In genomic region chr15:65384895-65385867, GRCh38 we compare ENCODE assay signal across 8 cellular contexts. TPM values are rescaled to one million over a fixed set of nuclear protein-coding genes. Genes with fewer than 3 reads are reported as not detected.
A peak's percentile ranks its signal among the peaks of the same experiment; 100 is the strongest.
DNase-seq lines count a peak whose midpoint lies in the region; ATAC-seq and TF ChIP-seq lines count a peak whose summit lies in the region.

No MANE protein-coding gene starts in this region.

- POLR2A ChIA-PET in AG04449 (lab: Yijun Ruan, JAX), result interaction anchor here (1.5 kb wide), 1 partner anchor 81 kb away, joined by 4 read pairs; the partner anchor contains the start of gene RNU5B-1

- H3K9me3 Mint-ChIP-seq in naive B cell, result no peaks in the 10 kb centered on the region
- H3K9me3 Mint-ChIP-seq in stimulated activated effector memory CD8-positive, alpha-beta T cell treated with anti-CD3 and anti-CD28 coated beads, Interleukin-12 subunit alpha, Interleukin-12 subunit beta, amount 100 ng/mL, for 72 hours, result no peaks in the 10 kb centered on the region

- H3K27ac Mint-ChIP-seq in naive B cell, result peak overlapping the region in 1 of 6 donors; percentile 6
- H3K27ac Mint-ChIP-seq in stimulated activated effector memory CD8-positive, alpha-beta T cell treated with anti-CD3 and anti-CD28 coated beads, Interleukin-12 subunit alpha, Interleukin-12 subunit beta, amount 100 ng/mL, for 72 hours, result peak overlapping the region; percentile 87

- ATAC-seq in GM19025 (IDR thresholded peaks at IDR 0.05; ENCODE audit: low read depth, unreplicated experiment) (peak; percentile 51), naive B cell (ENCODE audit: low read depth in 2 of 2) (peak; percentile 87)
- peak; percentile 90 for ATAC-seq in stimulated activated effector memory CD8-positive, alpha-beta T cell treated with anti-CD3 and anti-CD28 coated beads, Interleukin-12 subunit alpha, Interleukin-12 subunit beta, amount 100 ng/mL, for 72 hours

- TF ChIP-seq CTCF in AG04449 (IDR thresholded peaks at IDR 0.05; ENCODE audit: insufficient read depth, low read length, missing control alignments) (peak; percentile 83), LNCAP (IDR thresholded peaks at IDR 0.05) (peak; percentile 85)

- peaks cover 13 to 15% (median 14%) of the 10 kb centered on the region in 3 donors for H3K4me1 Mint-ChIP-seq in naive B cell
- peaks cover 19% of the 10 kb centered on the region for H3K4me1 Mint-ChIP-seq in stimulated activated effector memory CD8-positive, alpha-beta T cell treated with anti-CD3 and anti-CD28 coated beads, Interleukin-12 subunit alpha, Interleukin-12 subunit beta, amount 100 ng/mL, for 72 hours

- peaks cover 34 to 60% (median 38%) of the 10 kb centered on the region in 3 donors for H3K27me3 Mint-ChIP-seq in naive B cell

- DNase-seq in AG04449 (ENCODE audit: low read depth, low spot score) (peak; percentile 9), RKO (ENCODE audit: low spot score) (peak; percentile 87), fibroblast of gingiva (ENCODE audit: low read depth) (peak; percentile 66), naive B cell (peak; percentile 75)
- DNase-seq in activated T-helper 1 cell treated with anti-CD3 and anti-CD28 coated beads, Interleukin-2, amount 50 U/mL, for 16 hours (ENCODE audit: low read depth in 1 of 2, low spot score in 1 of 2), result peak; percentile 69 to 72
- peak; percentile 79 to 90 for DNase-seq in stimulated activated effector memory CD8-positive, alpha-beta T cell treated with anti-CD3 and anti-CD28 coated beads, Interleukin-12 subunit alpha, Interleukin-12 subunit beta, amount 100 ng/mL, for 72 hours (ENCODE audit: low spot score in 2 of 2)

- H3K4me3 ChIP-seq in AG04449 (ENCODE audit: low read depth, low read length), result no peak overlapping the region

- CTCF ChIA-PET in AG04449 (lab: Yijun Ruan, JAX), result interaction anchor here (0.6 to 23.4 kb wide), 24 partner anchors 9 to 195 kb away, joined by 3 to 652 read pairs (median 6); no protein-coding TSS in a partner anchor

- H3K36me3 Mint-ChIP-seq in naive B cell, result no peaks in the 10 kb centered on the region
- no peaks in the 10 kb centered on the region for H3K36me3 Mint-ChIP-seq in stimulated activated effector memory CD8-positive, alpha-beta T cell treated with anti-CD3 and anti-CD28 coated beads, Interleukin-12 subunit alpha, Interleukin-12 subunit beta, amount 100 ng/mL, for 72 hours

- peak overlapping the region; percentile 85 to 94 (median 92) for H3K4me3 Mint-ChIP-seq in naive B cell
- H3K4me3 Mint-ChIP-seq in stimulated activated effector memory CD8-positive, alpha-beta T cell treated with anti-CD3 and anti-CD28 coated beads, Interleukin-12 subunit alpha, Interleukin-12 subunit beta, amount 100 ng/mL, for 72 hours, result peak overlapping the region; percentile 87

RNA-seq across cellular contexts. Expression of gene IGDCC3, which starts 7.4 kb away (rescaled TPM):
- not detected for polyA plus RNA-seq in naive B cell (ENCODE audit: low read depth in 6 of 6)

RNA-seq across cellular contexts. Expression of gene IGDCC4, which starts 37.6 kb away (rescaled TPM):
- not detected for polyA plus RNA-seq in naive B cell (ENCODE audit: low read depth in 6 of 6)

Comparison
In these comparisons a context has a peak if more than half of its experiments do, and no peak if none do; other contexts are left out.
1. DNase-seq: peak in every context shown above with its lines; median percentile 87 in RKO; 84 in stimulated activated effector memory CD8-positive, alpha-beta T cell treated with anti-CD3 and anti-CD28 coated beads, Interleukin-12 subunit alpha, Interleukin-12 subunit beta, amount 100 ng/mL, for 72 hours; 75 in naive B cell; 70 in activated T-helper 1 cell treated with anti-CD3 and anti-CD28 coated beads, Interleukin-2, amount 50 U/mL, for 16 hours; 66 in fibroblast of gingiva; 9 in AG04449.